In genomic region chr11:11464555-11464954, GRCh38 we compare ENCODE assay signal across 2 cellular contexts.
TF ChIP-seq lines count a peak whose summit lies in the region.

No MANE protein-coding gene starts in this region.

TF ChIP-seq in IMR-90, 13 proteins besides CTCF, POLR2A, EP300 and RAD21:
- no peak for TF ChIP-seq BHLHE40 (IDR thresholded peaks at IDR 0.05; ENCODE audit: low read depth, low read length)

TF ChIP-seq in K562, 482 proteins besides CTCF, POLR2A, EP300 and RAD21:
- TF ChIP-seq HDGF (IDR thresholded peaks at IDR 0.05) = no peak
- no peak for TF ChIP-seq KLF6 (CRISPR knock-in tag; IDR thresholded peaks at IDR 0.05; ENCODE audit: borderline replicate concordance)
- TF ChIP-seq RBM25 (IDR thresholded peaks at IDR 0.05; ENCODE audit: low read depth, low read length, severe bottlenecking) = peak; percentile 88
- TF ChIP-seq MED1 (CRISPR knock-in tag; IDR thresholded peaks at IDR 0.05; ENCODE audit: borderline replicate concordance) = no peak
- TF ChIP-seq STAG1 (CRISPR knock-in tag; IDR thresholded peaks at IDR 0.05; ENCODE audit: borderline replicate concordance) = no peak
- no peak for TF ChIP-seq SIRT6 (IDR thresholded peaks at IDR 0.05; ENCODE audit: low read depth, low read length)
- peak; percentile 27 for TF ChIP-seq ZFP36 (IDR thresholded peaks at IDR 0.05; ENCODE audit: low read depth, low read length, partially characterized antibody)
